1 cellular context compared by ENCODE assay signal in genomic region chr3:45553469-45553974, GRCh38.
TF ChIP-seq lines count a peak whose summit lies in the region.

No MANE protein-coding gene starts in this region.

TF ChIP-seq in SK-N-SH, 30 proteins besides CTCF, POLR2A, EP300 and RAD21 (continued from another document):
- TF ChIP-seq, protein P1, sequence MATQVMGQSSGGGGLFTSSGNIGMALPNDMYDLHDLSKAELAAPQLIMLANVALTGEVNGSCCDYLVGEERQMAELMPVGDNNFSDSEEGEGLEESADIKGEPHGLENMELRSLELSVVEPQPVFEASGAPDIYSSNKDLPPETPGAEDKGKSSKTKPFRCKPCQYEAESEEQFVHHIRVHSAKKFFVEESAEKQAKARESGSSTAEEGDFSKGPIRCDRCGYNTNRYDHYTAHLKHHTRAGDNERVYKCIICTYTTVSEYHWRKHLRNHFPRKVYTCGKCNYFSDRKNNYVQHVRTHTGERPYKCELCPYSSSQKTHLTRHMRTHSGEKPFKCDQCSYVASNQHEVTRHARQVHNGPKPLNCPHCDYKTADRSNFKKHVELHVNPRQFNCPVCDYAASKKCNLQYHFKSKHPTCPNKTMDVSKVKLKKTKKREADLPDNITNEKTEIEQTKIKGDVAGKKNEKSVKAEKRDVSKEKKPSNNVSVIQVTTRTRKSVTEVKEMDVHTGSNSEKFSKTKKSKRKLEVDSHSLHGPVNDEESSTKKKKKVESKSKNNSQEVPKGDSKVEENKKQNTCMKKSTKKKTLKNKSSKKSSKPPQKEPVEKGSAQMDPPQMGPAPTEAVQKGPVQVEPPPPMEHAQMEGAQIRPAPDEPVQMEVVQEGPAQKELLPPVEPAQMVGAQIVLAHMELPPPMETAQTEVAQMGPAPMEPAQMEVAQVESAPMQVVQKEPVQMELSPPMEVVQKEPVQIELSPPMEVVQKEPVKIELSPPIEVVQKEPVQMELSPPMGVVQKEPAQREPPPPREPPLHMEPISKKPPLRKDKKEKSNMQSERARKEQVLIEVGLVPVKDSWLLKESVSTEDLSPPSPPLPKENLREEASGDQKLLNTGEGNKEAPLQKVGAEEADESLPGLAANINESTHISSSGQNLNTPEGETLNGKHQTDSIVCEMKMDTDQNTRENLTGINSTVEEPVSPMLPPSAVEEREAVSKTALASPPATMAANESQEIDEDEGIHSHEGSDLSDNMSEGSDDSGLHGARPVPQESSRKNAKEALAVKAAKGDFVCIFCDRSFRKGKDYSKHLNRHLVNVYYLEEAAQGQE (IDR thresholded peaks at IDR 0.05; ENCODE audit: low read depth, low read length), result no peak
- TF ChIP-seq GATA2 (CRISPR knock-in tag; IDR thresholded peaks at IDR 0.05) (no peak), MXI1 (IDR thresholded peaks at IDR 0.05; ENCODE audit: low read depth, low read length) (peak; percentile 41; the same call in 1 of the 2 replicates), MEF2A (IDR thresholded peaks at IDR 0.05; ENCODE audit: borderline replicate concordance, low read depth) (no peak), TEAD4 (IDR thresholded peaks at IDR 0.05; ENCODE audit: borderline replicate concordance, insufficient read depth) (no peak), EZH2phosphoT487 (IDR thresholded peaks at IDR 0.05; ENCODE audit: borderline replicate concordance, low read depth) (no peak), FOSL2 (IDR thresholded peaks at IDR 0.05; ENCODE audit: borderline replicate concordance, low read depth) (no peak), JUND (IDR thresholded peaks at IDR 0.05) (no peak), RCOR1 (IDR thresholded peaks at IDR 0.05; ENCODE audit: low read length) (no peak), CHD2 (IDR thresholded peaks at IDR 0.05; ENCODE audit: low read length, partially characterized antibody) (no peak), SMC3 (IDR thresholded peaks at IDR 0.05; ENCODE audit: low read depth, low read length) (no peak), SIN3A (IDR thresholded peaks at IDR 0.05; ENCODE audit: borderline replicate concordance, low read depth, low read length) (no peak), RXRA (IDR thresholded peaks at IDR 0.05; ENCODE audit: borderline replicate concordance, low read depth) (no peak), RFX5 (IDR thresholded peaks at IDR 0.05; ENCODE audit: low read length) (no peak)
- TF ChIP-seq, protein P2, sequence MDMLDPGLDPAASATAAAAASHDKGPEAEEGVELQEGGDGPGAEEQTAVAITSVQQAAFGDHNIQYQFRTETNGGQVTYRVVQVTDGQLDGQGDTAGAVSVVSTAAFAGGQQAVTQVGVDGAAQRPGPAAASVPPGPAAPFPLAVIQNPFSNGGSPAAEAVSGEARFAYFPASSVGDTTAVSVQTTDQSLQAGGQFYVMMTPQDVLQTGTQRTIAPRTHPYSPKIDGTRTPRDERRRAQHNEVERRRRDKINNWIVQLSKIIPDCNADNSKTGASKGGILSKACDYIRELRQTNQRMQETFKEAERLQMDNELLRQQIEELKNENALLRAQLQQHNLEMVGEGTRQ (IDR thresholded peaks at IDR 0.05; ENCODE audit: borderline replicate concordance, low read depth, low read length), result peak; percentile 42; the same call in 1 of the 2 replicates
- TF ChIP-seq, protein P3, sequence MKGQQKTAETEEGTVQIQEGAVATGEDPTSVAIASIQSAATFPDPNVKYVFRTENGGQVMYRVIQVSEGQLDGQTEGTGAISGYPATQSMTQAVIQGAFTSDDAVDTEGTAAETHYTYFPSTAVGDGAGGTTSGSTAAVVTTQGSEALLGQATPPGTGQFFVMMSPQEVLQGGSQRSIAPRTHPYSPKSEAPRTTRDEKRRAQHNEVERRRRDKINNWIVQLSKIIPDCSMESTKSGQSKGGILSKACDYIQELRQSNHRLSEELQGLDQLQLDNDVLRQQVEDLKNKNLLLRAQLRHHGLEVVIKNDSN (IDR thresholded peaks at IDR 0.05; ENCODE audit: borderline replicate concordance, low read depth), result peak; percentile 86
